2 cellular contexts compared by ENCODE assay signal in the genomic region with DNA sequence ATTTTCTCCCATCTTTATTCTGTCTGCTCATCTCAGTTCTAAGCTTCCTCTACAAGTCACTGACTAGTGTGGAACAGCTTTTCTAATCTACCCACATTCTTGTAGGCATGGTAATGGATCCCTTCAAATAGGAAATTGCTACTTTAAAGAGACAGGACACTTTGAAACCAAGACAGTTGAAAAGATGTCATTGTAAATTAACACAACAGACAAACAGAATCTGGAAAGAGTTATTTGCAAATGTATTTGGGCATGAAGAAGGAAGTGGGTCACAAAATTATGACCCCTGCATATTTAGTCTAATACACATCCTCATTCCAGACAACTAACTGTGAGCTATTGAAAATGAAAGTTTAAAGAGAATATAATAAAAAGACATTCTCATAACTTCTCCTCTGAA.
TF ChIP-seq lines count a peak whose summit lies in the region.

No MANE protein-coding gene starts in this region.

TF ChIP-seq in GM23338, 12 proteins besides CTCF, POLR2A, EP300 and RAD21 (continued from another document):
- TF ChIP-seq, protein P1, sequence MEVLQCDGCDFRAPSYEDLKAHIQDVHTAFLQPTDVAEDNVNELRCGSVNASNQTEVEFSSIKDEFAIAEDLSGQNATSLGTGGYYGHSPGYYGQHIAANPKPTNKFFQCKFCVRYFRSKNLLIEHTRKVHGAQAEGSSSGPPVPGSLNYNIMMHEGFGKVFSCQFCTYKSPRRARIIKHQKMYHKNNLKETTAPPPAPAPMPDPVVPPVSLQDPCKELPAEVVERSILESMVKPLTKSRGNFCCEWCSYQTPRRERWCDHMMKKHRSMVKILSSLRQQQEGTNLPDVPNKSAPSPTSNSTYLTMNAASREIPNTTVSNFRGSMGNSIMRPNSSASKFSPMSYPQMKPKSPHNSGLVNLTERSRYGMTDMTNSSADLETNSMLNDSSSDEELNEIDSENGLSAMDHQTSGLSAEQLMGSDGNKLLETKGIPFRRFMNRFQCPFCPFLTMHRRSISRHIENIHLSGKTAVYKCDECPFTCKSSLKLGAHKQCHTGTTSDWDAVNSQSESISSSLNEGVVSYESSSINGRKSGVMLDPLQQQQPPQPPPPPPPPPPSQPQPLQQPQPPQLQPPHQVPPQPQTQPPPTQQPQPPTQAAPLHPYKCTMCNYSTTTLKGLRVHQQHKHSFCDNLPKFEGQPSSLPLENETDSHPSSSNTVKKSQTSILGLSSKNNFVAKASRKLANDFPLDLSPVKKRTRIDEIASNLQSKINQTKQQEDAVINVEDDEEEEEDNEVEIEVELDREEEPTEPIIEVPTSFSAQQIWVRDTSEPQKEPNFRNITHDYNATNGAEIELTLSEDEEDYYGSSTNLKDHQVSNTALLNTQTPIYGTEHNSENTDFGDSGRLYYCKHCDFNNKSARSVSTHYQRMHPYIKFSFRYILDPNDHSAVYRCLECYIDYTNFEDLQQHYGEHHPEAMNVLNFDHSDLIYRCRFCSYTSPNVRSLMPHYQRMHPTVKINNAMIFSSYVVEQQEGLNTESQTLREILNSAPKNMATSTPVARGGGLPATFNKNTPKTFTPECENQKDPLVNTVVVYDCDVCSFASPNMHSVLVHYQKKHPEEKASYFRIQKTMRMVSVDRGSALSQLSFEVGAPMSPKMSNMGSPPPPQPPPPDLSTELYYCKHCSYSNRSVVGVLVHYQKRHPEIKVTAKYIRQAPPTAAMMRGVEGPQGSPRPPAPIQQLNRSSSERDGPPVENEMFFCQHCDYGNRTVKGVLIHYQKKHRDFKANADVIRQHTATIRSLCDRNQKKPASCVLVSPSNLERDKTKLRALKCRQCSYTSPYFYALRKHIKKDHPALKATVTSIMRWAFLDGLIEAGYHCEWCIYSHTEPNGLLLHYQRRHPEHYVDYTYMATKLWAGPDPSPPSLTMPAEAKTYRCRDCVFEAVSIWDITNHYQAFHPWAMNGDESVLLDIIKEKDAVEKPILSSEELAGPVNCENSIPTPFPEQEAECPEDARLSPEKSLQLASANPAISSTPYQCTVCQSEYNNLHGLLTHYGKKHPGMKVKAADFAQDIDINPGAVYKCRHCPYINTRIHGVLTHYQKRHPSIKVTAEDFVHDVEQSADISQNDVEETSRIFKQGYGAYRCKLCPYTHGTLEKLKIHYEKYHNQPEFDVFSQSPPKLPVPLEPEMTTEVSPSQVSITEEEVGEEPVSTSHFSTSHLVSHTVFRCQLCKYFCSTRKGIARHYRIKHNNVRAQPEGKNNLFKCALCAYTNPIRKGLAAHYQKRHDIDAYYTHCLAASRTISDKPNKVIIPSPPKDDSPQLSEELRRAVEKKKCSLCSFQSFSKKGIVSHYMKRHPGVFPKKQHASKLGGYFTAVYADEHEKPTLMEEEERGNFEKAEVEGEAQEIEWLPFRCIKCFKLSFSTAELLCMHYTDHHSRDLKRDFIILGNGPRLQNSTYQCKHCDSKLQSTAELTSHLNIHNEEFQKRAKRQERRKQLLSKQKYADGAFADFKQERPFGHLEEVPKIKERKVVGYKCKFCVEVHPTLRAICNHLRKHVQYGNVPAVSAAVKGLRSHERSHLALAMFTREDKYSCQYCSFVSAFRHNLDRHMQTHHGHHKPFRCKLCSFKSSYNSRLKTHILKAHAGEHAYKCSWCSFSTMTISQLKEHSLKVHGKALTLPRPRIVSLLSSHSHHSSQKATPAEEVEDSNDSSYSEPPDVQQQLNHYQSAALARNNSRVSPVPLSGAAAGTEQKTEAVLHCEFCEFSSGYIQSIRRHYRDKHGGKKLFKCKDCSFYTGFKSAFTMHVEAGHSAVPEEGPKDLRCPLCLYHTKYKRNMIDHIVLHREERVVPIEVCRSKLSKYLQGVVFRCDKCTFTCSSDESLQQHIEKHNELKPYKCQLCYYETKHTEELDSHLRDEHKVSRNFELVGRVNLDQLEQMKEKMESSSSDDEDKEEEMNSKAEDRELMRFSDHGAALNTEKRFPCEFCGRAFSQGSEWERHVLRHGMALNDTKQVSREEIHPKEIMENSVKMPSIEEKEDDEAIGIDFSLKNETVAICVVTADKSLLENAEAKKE (CRISPR knock-in tag; IDR thresholded peaks at IDR 0.05) = no peak
- TF ChIP-seq JUNB (IDR thresholded peaks at IDR 0.05; ENCODE audit: unreplicated experiment) = no peak
- no peak for TF ChIP-seq STAT1 (IDR thresholded peaks at IDR 0.05; ENCODE audit: unreplicated experiment)
- TF ChIP-seq, protein P2, sequence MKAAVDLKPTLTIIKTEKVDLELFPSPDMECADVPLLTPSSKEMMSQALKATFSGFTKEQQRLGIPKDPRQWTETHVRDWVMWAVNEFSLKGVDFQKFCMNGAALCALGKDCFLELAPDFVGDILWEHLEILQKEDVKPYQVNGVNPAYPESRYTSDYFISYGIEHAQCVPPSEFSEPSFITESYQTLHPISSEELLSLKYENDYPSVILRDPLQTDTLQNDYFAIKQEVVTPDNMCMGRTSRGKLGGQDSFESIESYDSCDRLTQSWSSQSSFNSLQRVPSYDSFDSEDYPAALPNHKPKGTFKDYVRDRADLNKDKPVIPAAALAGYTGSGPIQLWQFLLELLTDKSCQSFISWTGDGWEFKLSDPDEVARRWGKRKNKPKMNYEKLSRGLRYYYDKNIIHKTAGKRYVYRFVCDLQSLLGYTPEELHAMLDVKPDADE (IDR thresholded peaks at IDR 0.05) = no peak
- no peak for TF ChIP-seq CREB1 (CRISPR knock-in tag; IDR thresholded peaks at IDR 0.05; ENCODE audit: low read depth)
- TF ChIP-seq ZNF114 (CRISPR knock-in tag; IDR thresholded peaks at IDR 0.05) = no peak
- TF ChIP-seq NANOG (IDR thresholded peaks at IDR 0.05; ENCODE audit: borderline replicate concordance) = no peak
- TF ChIP-seq EZH2phosphoT487 (IDR thresholded peaks at IDR 0.05; ENCODE audit: unreplicated experiment) = no peak
- TF ChIP-seq, protein P3, sequence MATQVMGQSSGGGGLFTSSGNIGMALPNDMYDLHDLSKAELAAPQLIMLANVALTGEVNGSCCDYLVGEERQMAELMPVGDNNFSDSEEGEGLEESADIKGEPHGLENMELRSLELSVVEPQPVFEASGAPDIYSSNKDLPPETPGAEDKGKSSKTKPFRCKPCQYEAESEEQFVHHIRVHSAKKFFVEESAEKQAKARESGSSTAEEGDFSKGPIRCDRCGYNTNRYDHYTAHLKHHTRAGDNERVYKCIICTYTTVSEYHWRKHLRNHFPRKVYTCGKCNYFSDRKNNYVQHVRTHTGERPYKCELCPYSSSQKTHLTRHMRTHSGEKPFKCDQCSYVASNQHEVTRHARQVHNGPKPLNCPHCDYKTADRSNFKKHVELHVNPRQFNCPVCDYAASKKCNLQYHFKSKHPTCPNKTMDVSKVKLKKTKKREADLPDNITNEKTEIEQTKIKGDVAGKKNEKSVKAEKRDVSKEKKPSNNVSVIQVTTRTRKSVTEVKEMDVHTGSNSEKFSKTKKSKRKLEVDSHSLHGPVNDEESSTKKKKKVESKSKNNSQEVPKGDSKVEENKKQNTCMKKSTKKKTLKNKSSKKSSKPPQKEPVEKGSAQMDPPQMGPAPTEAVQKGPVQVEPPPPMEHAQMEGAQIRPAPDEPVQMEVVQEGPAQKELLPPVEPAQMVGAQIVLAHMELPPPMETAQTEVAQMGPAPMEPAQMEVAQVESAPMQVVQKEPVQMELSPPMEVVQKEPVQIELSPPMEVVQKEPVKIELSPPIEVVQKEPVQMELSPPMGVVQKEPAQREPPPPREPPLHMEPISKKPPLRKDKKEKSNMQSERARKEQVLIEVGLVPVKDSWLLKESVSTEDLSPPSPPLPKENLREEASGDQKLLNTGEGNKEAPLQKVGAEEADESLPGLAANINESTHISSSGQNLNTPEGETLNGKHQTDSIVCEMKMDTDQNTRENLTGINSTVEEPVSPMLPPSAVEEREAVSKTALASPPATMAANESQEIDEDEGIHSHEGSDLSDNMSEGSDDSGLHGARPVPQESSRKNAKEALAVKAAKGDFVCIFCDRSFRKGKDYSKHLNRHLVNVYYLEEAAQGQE (IDR thresholded peaks at IDR 0.05; ENCODE audit: unreplicated experiment) = no peak

TF ChIP-seq in SK-N-SH, 30 proteins besides CTCF, POLR2A, EP300 and RAD21 (continued from another document):
- TF ChIP-seq, protein P4, sequence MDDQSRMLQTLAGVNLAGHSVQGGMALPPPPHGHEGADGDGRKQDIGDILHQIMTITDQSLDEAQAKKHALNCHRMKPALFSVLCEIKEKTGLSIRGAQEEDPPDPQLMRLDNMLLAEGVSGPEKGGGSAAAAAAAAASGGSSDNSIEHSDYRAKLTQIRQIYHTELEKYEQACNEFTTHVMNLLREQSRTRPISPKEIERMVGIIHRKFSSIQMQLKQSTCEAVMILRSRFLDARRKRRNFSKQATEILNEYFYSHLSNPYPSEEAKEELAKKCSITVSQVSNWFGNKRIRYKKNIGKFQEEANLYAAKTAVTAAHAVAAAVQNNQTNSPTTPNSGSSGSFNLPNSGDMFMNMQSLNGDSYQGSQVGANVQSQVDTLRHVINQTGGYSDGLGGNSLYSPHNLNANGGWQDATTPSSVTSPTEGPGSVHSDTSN (IDR thresholded peaks at IDR 0.05) = peak; percentile 96
- TF ChIP-seq NFIC (IDR thresholded peaks at IDR 0.05; ENCODE audit: borderline replicate concordance) = peak; percentile 50; the same call in 1 of the 2 replicates
- TF ChIP-seq POLR2AphosphoS5 (IDR thresholded peaks at IDR 0.05; ENCODE audit: low read depth, low read length) = peak; percentile 46; the same call in 1 of the 2 replicates
- peak; percentile 98 for TF ChIP-seq TCF12 (IDR thresholded peaks at IDR 0.05)
- TF ChIP-seq FOSL2 (IDR thresholded peaks at IDR 0.05; ENCODE audit: borderline replicate concordance, low read depth) = peak; percentile 58; the same call in 1 of the 2 replicates
- no peak for TF ChIP-seq RCOR1 (IDR thresholded peaks at IDR 0.05; ENCODE audit: low read length)
- TF ChIP-seq, protein P5, sequence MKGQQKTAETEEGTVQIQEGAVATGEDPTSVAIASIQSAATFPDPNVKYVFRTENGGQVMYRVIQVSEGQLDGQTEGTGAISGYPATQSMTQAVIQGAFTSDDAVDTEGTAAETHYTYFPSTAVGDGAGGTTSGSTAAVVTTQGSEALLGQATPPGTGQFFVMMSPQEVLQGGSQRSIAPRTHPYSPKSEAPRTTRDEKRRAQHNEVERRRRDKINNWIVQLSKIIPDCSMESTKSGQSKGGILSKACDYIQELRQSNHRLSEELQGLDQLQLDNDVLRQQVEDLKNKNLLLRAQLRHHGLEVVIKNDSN (IDR thresholded peaks at IDR 0.05; ENCODE audit: borderline replicate concordance, low read depth) = no peak
- TF ChIP-seq JUND (IDR thresholded peaks at IDR 0.05) = peak; percentile 83
TF ChIP-seq in SK-N-SH: peak in this region for 11.
